8 cellular contexts compared by ENCODE assay signal in the genomic region with DNA sequence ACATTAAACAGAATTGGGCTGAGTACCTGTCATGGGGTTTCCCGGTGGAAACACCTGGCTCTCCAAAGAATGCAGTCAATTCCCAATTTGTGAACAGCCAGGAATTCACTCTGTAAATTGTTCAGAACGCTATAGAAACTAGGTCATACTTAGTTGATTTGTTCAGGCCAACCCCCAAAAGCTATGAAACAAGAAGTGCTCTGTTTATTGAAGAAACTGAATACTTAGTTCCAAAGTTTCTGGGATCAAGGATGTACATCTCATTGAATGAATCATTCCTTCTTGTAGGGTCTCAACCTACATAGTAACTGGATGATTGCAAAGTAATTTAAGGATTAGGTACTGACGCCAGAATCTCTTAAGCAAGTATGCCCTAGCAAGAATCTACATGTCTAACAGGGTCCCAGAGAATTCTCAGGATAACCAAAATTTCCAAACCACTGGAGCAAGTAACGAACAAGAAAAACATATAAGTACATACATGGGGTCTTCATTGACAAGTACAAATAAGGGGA. TPM values are rescaled to one million over a fixed set of nuclear protein-coding genes. Genes with fewer than 3 reads are reported as not detected.
A peak's percentile ranks its signal among the peaks of the same experiment; 100 is the strongest.
DNase-seq lines count a peak whose midpoint lies in the region; ATAC-seq and TF ChIP-seq lines count a peak whose summit lies in the region.
"Had no signal": no experiment of that assay in that cellular context is flagged by ENCODE, and none has a peak within 500 bp of the region (broad histone marks: within the 10 kb centered on the region; RNA-seq: fewer than 3 reads in every experiment).

No MANE protein-coding gene starts in this region.

- H3K9me3 Mint-ChIP-seq in activated CD8-positive, alpha-beta memory T cell treated with anti-CD3 and anti-CD28 coated beads, Interleukin-2, amount 10 ng/mL, durations not matched to agents 7 days and 5 days (ENCODE audit: low read depth): peaks cover 4% of the 10 kb centered on the region

- TF ChIP-seq EP300 in tibial nerve (IDR thresholded peaks at IDR 0.05): no peak

- CTCF ChIA-PET in activated CD8-positive, alpha-beta memory T cell treated with anti-CD3 and anti-CD28 coated beads, Interleukin-2, amount 10 ng/mL, durations not matched to agents 7 days and 5 days (lab: Charles Lee): no interaction called here

- H3K4me3 Mint-ChIP-seq in activated CD8-positive, alpha-beta memory T cell treated with anti-CD3 and anti-CD28 coated beads, Interleukin-2, amount 10 ng/mL, durations not matched to agents 7 days and 5 days: no peak overlapping the region

- H3K27ac ChIP-seq in cingulate gyrus (ENCODE audit: low read depth, low read length) (peak overlapping the region; percentile 85), lower lobe of right lung (peak overlapping the region; percentile 99), tibial nerve (peak overlapping the region; percentile 87 to 98 (median 94))

- H3K27ac Mint-ChIP-seq in activated CD8-positive, alpha-beta memory T cell treated with anti-CD3 and anti-CD28 coated beads, Interleukin-2, amount 10 ng/mL, durations not matched to agents 7 days and 5 days: no peak overlapping the region
- H3K27ac Mint-ChIP-seq: T-cell had no signal

- H3K4me1 ChIP-seq in lower lobe of right lung: peaks cover 7% of the 10 kb centered on the region
- peaks cover 0 to 25% (median 7%) of the 10 kb centered on the region in 4 donors for H3K4me1 ChIP-seq in tibial nerve

- H3K9me3 ChIP-seq in lower lobe of right lung (no peaks in the 10 kb centered on the region), tibial nerve (peaks cover 0 to 9% (median 0%) of the 10 kb centered on the region in 4 donors)

- ATAC-seq in lower lobe of right lung: peak in 1 of 2 donors; percentile 0
- no peak for ATAC-seq in activated CD8-positive, alpha-beta memory T cell treated with anti-CD3 and anti-CD28 coated beads, Interleukin-2, amount 10 ng/mL, durations not matched to agents 7 days and 5 days

- DNase-seq in NCI-H82 (lab: John Stamatoyannopoulos, UW) (peak; percentile 63), lower lobe of right lung (no peak), tibial nerve (ENCODE audit: low spot score in 2 of 2) (no peak), NCI-H128 (lab: John Stamatoyannopoulos, UW; ENCODE audit: unreplicated experiment) (no peak), C1 segment of cervical spinal cord (lab: John Stamatoyannopoulos, UW) (no peak)
- no peak for DNase-seq in activated CD8-positive, alpha-beta memory T cell treated with anti-CD3 and anti-CD28 coated beads, Interleukin-2, amount 10 ng/mL, durations not matched to agents 7 days and 5 days
- DNase-seq: T-cell had no signal

- H3K4me3 ChIP-seq in lower lobe of right lung: peak overlapping the region; percentile 88
- H3K4me3 ChIP-seq in tibial nerve: peak overlapping the region; percentile 80 to 98 (median 90)

- H3K27me3 ChIP-seq in lower lobe of right lung (ENCODE audit: low read depth) (no peaks in the 10 kb centered on the region), tibial nerve (no peaks in the 10 kb centered on the region)

- H3K36me3 Mint-ChIP-seq in activated CD8-positive, alpha-beta memory T cell treated with anti-CD3 and anti-CD28 coated beads, Interleukin-2, amount 10 ng/mL, durations not matched to agents 7 days and 5 days: peaks cover 3% of the 10 kb centered on the region
- H3K36me3 Mint-ChIP-seq: T-cell had no signal

- H3K27me3 Mint-ChIP-seq in activated CD8-positive, alpha-beta memory T cell treated with anti-CD3 and anti-CD28 coated beads, Interleukin-2, amount 10 ng/mL, durations not matched to agents 7 days and 5 days: peaks cover 11% of the 10 kb centered on the region

- H3K36me3 ChIP-seq in lower lobe of right lung: no peaks in the 10 kb centered on the region
- no peaks in the 10 kb centered on the region for H3K36me3 ChIP-seq in tibial nerve

- intact Hi-C loops in lower lobe of right lung (cut with DNase I): no loop called here

- no peak for TF ChIP-seq CTCF in lower lobe of right lung (IDR thresholded peaks at IDR 0.05)
- no peak for TF ChIP-seq CTCF in tibial nerve (IDR thresholded peaks at IDR 0.05)

- 54 to 71% methylated on average over 4 of the region's 4 CpGs for WGBS in tibial nerve, 2 donors

- no peak for TF ChIP-seq POLR2A in tibial nerve (IDR thresholded peaks at IDR 0.05)

- no peaks in the 10 kb centered on the region for H3K4me1 Mint-ChIP-seq in activated CD8-positive, alpha-beta memory T cell treated with anti-CD3 and anti-CD28 coated beads, Interleukin-2, amount 10 ng/mL, durations not matched to agents 7 days and 5 days

RNA-seq across cellular contexts. Expression of gene TUSC1, which starts 0.7 kb away (rescaled TPM):
- 11.6 TPM for total RNA-seq in lower lobe of right lung
- total RNA-seq in tibial nerve: 10 to 100 TPM; 27.0 to 40.0 (median 34.9) TPM
- not detected for total RNA-seq in activated CD8-positive, alpha-beta memory T cell treated with anti-CD3 and anti-CD28 coated beads, Interleukin-2, amount 10 ng/mL, durations not matched to agents 7 days and 5 days

Comparison
In these comparisons a context has a peak if more than half of its experiments do, and no peak if none do; other contexts are left out.
1. RNA of gene TUSC1, which starts 0.7 kb away (total RNA-seq): 27.0 to 40.0 TPM in tibial nerve and 11.6 TPM in lower lobe of right lung (single experiment); not detected in activated CD8-positive, alpha-beta memory T cell treated with anti-CD3 and anti-CD28 coated beads, Interleukin-2, amount 10 ng/mL, durations not matched to agents 7 days and 5 days; every median in the first group is over 10 times any median in the second.
2. Peak in every context shown above with its lines, with median percentiles within 50 percentile points of each other: H3K27ac ChIP-seq.